Comparison of ENCODE assay signal across 12 cellular contexts in genomic region chr3:16917256-16917935, GRCh38. TPM values are rescaled to one million over a fixed set of nuclear protein-coding genes. Genes with fewer than 3 reads are reported as not detected.
DNase-seq lines count a peak whose midpoint lies in the region; ATAC-seq, FAIRE-seq and TF ChIP-seq lines count a peak whose summit lies in the region.
"Had no signal": no experiment of that assay in that cellular context is flagged by ENCODE, and none has a peak within 500 bp of the region (broad histone marks: within the 10 kb centered on the region; RNA-seq: fewer than 3 reads in every experiment).

No MANE protein-coding gene starts in this region.

- TF ChIP-seq POLR2A in H54 (IDR thresholded peaks at IDR 0.05; ENCODE audit: low read depth, low read length) (no peak), prostate gland (IDR thresholded peaks at IDR 0.05) (no peak)

- H3K27me3 ChIP-seq in bronchial epithelial cell (ENCODE audit: control insufficient read depth, insufficient read depth, low read length) (no peaks in the 10 kb centered on the region), prostate gland (replicated peaks; ENCODE audit: insufficient read depth) (no peaks in the 10 kb centered on the region)

- DNase-seq in AG10803 (ENCODE audit: low read depth) (peak; percentile 4), H54 (ENCODE audit: insufficient read length, low spot score) (no peak), bronchial epithelial cell (ENCODE audit: low read depth) (peak; percentile 44), mucosa of descending colon (no peak), osteocyte (ENCODE audit: extremely low spot score, unreplicated experiment) (no peak), prostate gland (ENCODE audit: low spot score) (no peak), cortex of kidney (lab: John Stamatoyannopoulos, UW) (no peak)
- DNase-seq in activated T-helper 2 cell treated with anti-CD3 and anti-CD28 coated beads, Interferon-gamma antibody, Interleukin-2, Interleukin-4, amounts not matched to agents 10 μg/mL and 5 μg/mL and 100 μg/mL, durations not matched to agents 14 hours and 24 hours and 36 hours (ENCODE audit: low spot score), result no peak
- DNase-seq: DMS 273 treated with DMSO at 0.1 percent for 48 hours, glutamatergic neuron, NCI-H748 treated with DMSO at 0.1 percent for 48 hours had no signal

- no peak for TF ChIP-seq CTCF in AG10803 (conservative IDR thresholded peaks at IDR 0.05; ENCODE audit: low read length)
- no peak for TF ChIP-seq CTCF in bronchial epithelial cell (IDR thresholded peaks at IDR 0.05; ENCODE audit: insufficient read depth, low read length, severe bottlenecking)
- TF ChIP-seq CTCF in mucosa of descending colon (IDR thresholded peaks at IDR 0.05), result no peak
- no peak for TF ChIP-seq CTCF in osteocyte (IDR thresholded peaks at IDR 0.05)
- TF ChIP-seq CTCF in prostate gland (IDR thresholded peaks at IDR 0.05), result no peak

- intact Hi-C loops in mucosa of descending colon (cut with DNase I, micrococcal nuclease) (no loop called here), prostate gland (cut with DNase I) (no loop called here)
- intact Hi-C loops in activated T-helper 2 cell treated with anti-CD3 and anti-CD28 coated beads, Interferon-gamma antibody, Interleukin-2, Interleukin-4, amounts not matched to agents 10 μg/mL and 5 μg/mL and 100 μg/mL, durations not matched to agents 14 hours and 24 hours and 36 hours (cut with micrococcal nuclease), result no loop called here

- no peak overlapping the region for H3K4me3 ChIP-seq in AG10803 (ENCODE audit: low read length)
- no peak overlapping the region for H3K4me3 ChIP-seq in bronchial epithelial cell (ENCODE audit: low read depth, low read length)
- no peak overlapping the region for H3K4me3 ChIP-seq in mucosa of descending colon
- no peak overlapping the region for H3K4me3 ChIP-seq in prostate gland
- H3K4me3 ChIP-seq: thoracic aorta had no signal

- H3K9me3 ChIP-seq in mucosa of descending colon (no peaks in the 10 kb centered on the region), prostate gland (no peaks in the 10 kb centered on the region)
- H3K9me3 ChIP-seq: thoracic aorta had no signal

- ATAC-seq in mucosa of descending colon, result peak; percentile 53

- H3K36me3 Mint-ChIP-seq in osteocyte (ENCODE audit: unreplicated experiment), result no peaks in the 10 kb centered on the region
- peaks cover 8% of the 10 kb centered on the region for H3K36me3 Mint-ChIP-seq in activated T-helper 2 cell treated with anti-CD3 and anti-CD28 coated beads, Interferon-gamma antibody, Interleukin-2, Interleukin-4, amounts not matched to agents 10 μg/mL and 5 μg/mL and 100 μg/mL, durations not matched to agents 14 hours and 24 hours and 36 hours (ENCODE audit: low read depth)

- H3K27ac Mint-ChIP-seq in osteocyte (ENCODE audit: unreplicated experiment), result no peak overlapping the region
- no peak overlapping the region for H3K27ac Mint-ChIP-seq in activated T-helper 2 cell treated with anti-CD3 and anti-CD28 coated beads, Interferon-gamma antibody, Interleukin-2, Interleukin-4, amounts not matched to agents 10 μg/mL and 5 μg/mL and 100 μg/mL, durations not matched to agents 14 hours and 24 hours and 36 hours

- peaks cover 2% of the 10 kb centered on the region for H3K4me1 Mint-ChIP-seq in osteocyte (ENCODE audit: unreplicated experiment)
- H3K4me1 Mint-ChIP-seq in activated T-helper 2 cell treated with anti-CD3 and anti-CD28 coated beads, Interferon-gamma antibody, Interleukin-2, Interleukin-4, amounts not matched to agents 10 μg/mL and 5 μg/mL and 100 μg/mL, durations not matched to agents 14 hours and 24 hours and 36 hours (ENCODE audit: low read depth), result peaks cover 26% of the 10 kb centered on the region

- H3K9me3 Mint-ChIP-seq in osteocyte (ENCODE audit: unreplicated experiment), result no peaks in the 10 kb centered on the region
- H3K9me3 Mint-ChIP-seq in activated T-helper 2 cell treated with anti-CD3 and anti-CD28 coated beads, Interferon-gamma antibody, Interleukin-2, Interleukin-4, amounts not matched to agents 10 μg/mL and 5 μg/mL and 100 μg/mL, durations not matched to agents 14 hours and 24 hours and 36 hours, result no peaks in the 10 kb centered on the region

- H3K27me3 Mint-ChIP-seq in osteocyte (ENCODE audit: unreplicated experiment), result no peaks in the 10 kb centered on the region
- H3K27me3 Mint-ChIP-seq in activated T-helper 2 cell treated with anti-CD3 and anti-CD28 coated beads, Interferon-gamma antibody, Interleukin-2, Interleukin-4, amounts not matched to agents 10 μg/mL and 5 μg/mL and 100 μg/mL, durations not matched to agents 14 hours and 24 hours and 36 hours (ENCODE audit: low read depth), result no peaks in the 10 kb centered on the region

- H3K4me3 Mint-ChIP-seq in osteocyte (ENCODE audit: unreplicated experiment), result no peak overlapping the region
- no peak overlapping the region for H3K4me3 Mint-ChIP-seq in activated T-helper 2 cell treated with anti-CD3 and anti-CD28 coated beads, Interferon-gamma antibody, Interleukin-2, Interleukin-4, amounts not matched to agents 10 μg/mL and 5 μg/mL and 100 μg/mL, durations not matched to agents 14 hours and 24 hours and 36 hours (ENCODE audit: low read depth)

- peaks cover 20% of the 10 kb centered on the region for H3K4me1 ChIP-seq in mucosa of descending colon (ENCODE audit: low read depth)
- no peaks in the 10 kb centered on the region for H3K4me1 ChIP-seq in prostate gland (replicated peaks)

- H3K36me3 ChIP-seq in bronchial epithelial cell (ENCODE audit: control insufficient read depth, insufficient read depth, low read length) (no peaks in the 10 kb centered on the region), mucosa of descending colon (ENCODE audit: low read depth) (no peaks in the 10 kb centered on the region), prostate gland (no peaks in the 10 kb centered on the region)
- H3K36me3 ChIP-seq: thoracic aorta had no signal

- H3K27ac ChIP-seq in prostate gland, result no peak overlapping the region
- H3K27ac ChIP-seq: thoracic aorta had no signal

- FAIRE-seq in H54 (lab: Jason Lieb, UNC) (peak; percentile 93), bronchial epithelial cell (lab: Jason Lieb, UNC) (no peak)

RNA-seq across cellular contexts. Expression of gene PLCL2, which starts 32.6 kb away (rescaled TPM):
- total RNA-seq in bronchial epithelial cell (1.4 and 1.6 TPM in 2 replicates), mucosa of descending colon (10 to 100 TPM; 15.0 to 35.0 (median 18.8) TPM), osteocyte (1.8 and 2.1 TPM in 2 replicates), prostate gland (10 to 100 TPM in 1 of 2 donors, 1 to 10 TPM in 1; 5.3 to 14.5 TPM)
- total RNA-seq in activated T-helper 2 cell treated with anti-CD3 and anti-CD28 coated beads, Interferon-gamma antibody, Interleukin-2, Interleukin-4, amounts not matched to agents 10 μg/mL and 5 μg/mL and 100 μg/mL, durations not matched to agents 14 hours and 24 hours and 36 hours, result 12.5 and 12.8 TPM in 2 replicates

Comparison
In these comparisons a context has a peak if more than half of its experiments do, and no peak if none do; other contexts are left out.
1. DNase-seq: peak in AG10803 (single experiment) and bronchial epithelial cell (single experiment); none in H54 (single experiment), mucosa of descending colon (0 of 3), osteocyte (single experiment), prostate gland (single experiment), activated T-helper 2 cell treated with anti-CD3 and anti-CD28 coated beads, Interferon-gamma antibody, Interleukin-2, Interleukin-4, amounts not matched to agents 10 μg/mL and 5 μg/mL and 100 μg/mL, durations not matched to agents 14 hours and 24 hours and 36 hours (single experiment) and cortex of kidney (single experiment).